12 cellular contexts compared by ENCODE assay signal in the genomic region with DNA sequence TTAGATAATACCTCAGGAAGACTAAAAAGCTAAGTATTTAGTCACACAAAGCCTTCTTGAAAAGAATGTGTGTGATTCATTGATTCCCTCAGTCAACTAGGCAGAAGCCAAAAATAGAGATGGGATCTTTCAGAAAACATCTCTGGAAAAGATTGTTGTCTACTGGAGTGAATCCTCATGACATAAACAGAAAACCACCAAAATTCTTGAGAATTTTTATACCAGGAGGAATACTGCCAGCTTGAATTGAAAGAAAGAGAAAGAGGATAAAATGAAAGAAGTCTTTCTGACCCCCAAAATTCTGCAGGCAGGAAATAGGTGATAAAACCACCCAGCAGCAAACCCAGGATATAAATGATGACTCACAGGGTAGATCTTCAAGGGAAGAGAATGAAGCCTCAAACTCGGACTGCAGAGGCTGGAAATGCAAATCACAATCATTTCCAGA.
DNase-seq lines count a peak whose midpoint lies in the region; ATAC-seq and TF ChIP-seq lines count a peak whose summit lies in the region.
"Had no signal": no experiment of that assay in that cellular context is flagged by ENCODE, and none has a peak within 500 bp of the region (broad histone marks: within the 10 kb centered on the region; RNA-seq: fewer than 3 reads in every experiment).

No MANE protein-coding gene starts in this region.

- no peaks in the 10 kb centered on the region for H4K20me1 ChIP-seq in IMR-90 (ENCODE audit: insufficient read depth, low read length)

- H3K4me3 ChIP-seq in IMR-90 (ENCODE audit: insufficient read depth, low read depth, low read length) (peak overlapping the region; percentile 33; the same call in 1 of the 2 replicates), astrocyte of the spinal cord (ENCODE audit: low read depth, low read length) (no peak overlapping the region)
- H3K4me3 ChIP-seq: adrenal gland had no signal

- H3K14ac ChIP-seq in IMR-90 (replicated peaks; ENCODE audit: low read depth, low read length): no peak overlapping the region

- CTCF ChIA-PET in IMR-90 (lab: Yijun Ruan, JAX): no interaction called here

- peak overlapping the region; percentile 13 for H2BK5ac ChIP-seq in IMR-90 (ENCODE audit: low read depth, low read length, poor library complexity, severe bottlenecking)

- H3K9ac ChIP-seq in IMR-90 (ENCODE audit: low read depth, low read length): no peak overlapping the region

- peak; percentile 78 for ATAC-seq in IMR-90 (ENCODE audit: low read depth)

- BruUV-seq in IMR-90 (replicated peaks; lab: Mats Ljungman, UMichigan): no TSS peak

- H3K27me3 ChIP-seq in IMR-90 (ENCODE audit: control insufficient read depth, insufficient read depth, low read length): no peaks in the 10 kb centered on the region
- H3K27me3 ChIP-seq: adrenal gland had no signal

- peak; percentile 42 for DNase-seq in AG09319 (ENCODE audit: extremely low read depth, low read depth)
- DNase-seq in IMR-90: peak; percentile 80
- peak; percentile 92 for DNase-seq in astrocyte of the spinal cord (ENCODE audit: low read depth, low spot score)
- DNase-seq in kidney tubule cell (ENCODE audit: low spot score): peak; percentile 87
- DNase-seq in caudate nucleus (lab: John Stamatoyannopoulos, UW): no peak
- no peak for DNase-seq in activated effector memory CD4-positive, alpha-beta T cell treated with anti-CD3 and anti-CD28 coated beads, Interleukin-2, amount 50 U/mL, for 16 hours
- no peak for DNase-seq in stimulated activated CD4-positive, alpha-beta T cell treated with anti-CD3 and anti-CD28 coated beads, Interleukin-2, amount 100 ng/mL, for 48 hours
- DNase-seq in D341Med (ENCODE audit: low spot score): no peak
- DNase-seq: adrenal gland; NCI-H1417 treated with DMSO at 0.1 percent for 48 hours; stimulated activated CD4-positive, alpha-beta T cell treated with anti-CD3 and anti-CD28 coated beads, Interleukin-12 subunit alpha, Interleukin-12 subunit beta, amount 100 ng/mL, for 4 hours; stimulated activated naive CD4-positive, alpha-beta T cell treated with Interleukin-2 at 50 U/mL for 16 hours had no signal

- H4K8ac ChIP-seq in IMR-90 (ENCODE audit: low read depth in 2 of 2, low read length in 2 of 2): no peak overlapping the region

- H3K23ac ChIP-seq in IMR-90 (ENCODE audit: low read depth, low read length): no peak overlapping the region

- intact Hi-C loops in IMR-90 (cut with micrococcal nuclease): no loop called here

- TF ChIP-seq CTCF in AG09319 (IDR thresholded peaks at IDR 0.05; ENCODE audit: low read depth, low read length) (no peak), IMR-90 (conservative IDR thresholded peaks at IDR 0.05; ENCODE audit: low read depth, low read length) (no peak), astrocyte of the spinal cord (IDR thresholded peaks at IDR 0.05; ENCODE audit: low read depth, low read length) (no peak)

- H3K27ac ChIP-seq in IMR-90 (ENCODE audit: insufficient read depth, low read length) (no peak overlapping the region), caudate nucleus (ENCODE audit: low read depth, low read length) (no peak overlapping the region)
- H3K27ac ChIP-seq: adrenal gland had no signal

- no peak overlapping the region for H4K91ac ChIP-seq in IMR-90 (ENCODE audit: insufficient read depth, low read depth, low read length)

- POLR2A ChIA-PET in IMR-90 (lab: Charles Lee; ENCODE audit: unreplicated experiment): interaction anchor here (0.6 kb wide), 1 partner anchor 53 kb away, joined by 3 read pairs; no protein-coding TSS in a partner anchor

- no peak overlapping the region for H2AK9ac ChIP-seq in IMR-90 (replicated peaks; ENCODE audit: low read depth, low read length, poor library complexity)

- H4K5ac ChIP-seq in IMR-90 (ENCODE audit: low read depth, low read length): no peak overlapping the region

- H3K36me3 ChIP-seq in IMR-90 (ENCODE audit: control insufficient read depth, insufficient read depth, low read length): no peaks in the 10 kb centered on the region
- H3K36me3 ChIP-seq: adrenal gland had no signal

- no peak overlapping the region for H2AK5ac ChIP-seq in IMR-90 (ENCODE audit: low read depth, low read length)

- 0% methylated on average over 1 of the region's 1 CpG; no CpG with 5 or more reads in 1 of the 2 experiments for WGBS in IMR-90 (ENCODE audit: extremely low coverage in 2 of 2, insufficient read length in 1 of 2), 2 experiments

- H3K79me1 ChIP-seq in IMR-90 (ENCODE audit: low read depth in 1 of 2, low read length in 2 of 2): no peaks in the 10 kb centered on the region

- H3K4me2 ChIP-seq in IMR-90 (ENCODE audit: low read depth, low read length): peak overlapping the region; percentile 63; the same call in 1 of the 2 replicates

- H3K9me3 ChIP-seq in IMR-90 (ENCODE audit: control insufficient read depth, insufficient read depth, low read length): no peaks in the 10 kb centered on the region
- H3K9me3 ChIP-seq: adrenal gland had no signal

- H3K18ac ChIP-seq in IMR-90 (ENCODE audit: low read depth, low read length): no peak overlapping the region

- in situ Hi-C loops in IMR-90 (cut with MboI; ENCODE audit: low sequenced_read_pairs) (no loop called here), astrocyte of the spinal cord (cut with HindIII; ENCODE audit: low sequenced_read_pairs) (no loop called here)

- no peak overlapping the region for H2BK20ac ChIP-seq in IMR-90 (ENCODE audit: low read depth, low read length)

- H2AFZ ChIP-seq in IMR-90 (replicated peaks; ENCODE audit: low read length, poor library complexity): no peak overlapping the region

- peak overlapping the region; percentile 30; the same call in 1 of the 2 replicates for H2BK120ac ChIP-seq in IMR-90 (ENCODE audit: low read depth, low read length)

- H3K9me1 ChIP-seq in IMR-90 (ENCODE audit: insufficient read depth, low read length): no peaks in the 10 kb centered on the region; the same call in 1 of the 2 replicates

- no peak overlapping the region for H2BK15ac ChIP-seq in IMR-90 (ENCODE audit: low read depth, low read length)

- TF ChIP-seq POLR2A in IMR-90 (IDR thresholded peaks at IDR 0.05; ENCODE audit: low read depth, low read length): no peak

- H3K56ac ChIP-seq in IMR-90 (ENCODE audit: extremely low read depth, insufficient read depth, low read length): peak overlapping the region; percentile 24; the same call in 1 of the 2 replicates

- H3K4ac ChIP-seq in IMR-90 (ENCODE audit: low read depth, low read length): no peak overlapping the region

- dilution Hi-C loops in IMR-90 (cut with HindIII; ENCODE audit: low sequenced_read_pairs, unreplicated experiment): no loop called here

- no peaks in the 10 kb centered on the region for H3K4me1 ChIP-seq in IMR-90 (ENCODE audit: control insufficient read depth, insufficient read depth, low read length)
- H3K4me1 ChIP-seq: adrenal gland had no signal

- TF ChIP-seq RAD21 in IMR-90 (IDR thresholded peaks at IDR 0.05; ENCODE audit: low read length): no peak

TF ChIP-seq in IMR-90, 13 proteins besides CTCF, POLR2A, EP300 and RAD21:
- peak; percentile 22; the same call in 1 of the 2 replicates for TF ChIP-seq FOS (IDR thresholded peaks at IDR 0.05; ENCODE audit: low read depth, low read length)
- TF ChIP-seq, protein P1, sequence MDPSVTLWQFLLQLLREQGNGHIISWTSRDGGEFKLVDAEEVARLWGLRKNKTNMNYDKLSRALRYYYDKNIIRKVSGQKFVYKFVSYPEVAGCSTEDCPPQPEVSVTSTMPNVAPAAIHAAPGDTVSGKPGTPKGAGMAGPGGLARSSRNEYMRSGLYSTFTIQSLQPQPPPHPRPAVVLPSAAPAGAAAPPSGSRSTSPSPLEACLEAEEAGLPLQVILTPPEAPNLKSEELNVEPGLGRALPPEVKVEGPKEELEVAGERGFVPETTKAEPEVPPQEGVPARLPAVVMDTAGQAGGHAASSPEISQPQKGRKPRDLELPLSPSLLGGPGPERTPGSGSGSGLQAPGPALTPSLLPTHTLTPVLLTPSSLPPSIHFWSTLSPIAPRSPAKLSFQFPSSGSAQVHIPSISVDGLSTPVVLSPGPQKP (IDR thresholded peaks at IDR 0.05; ENCODE audit: borderline replicate concordance, low read depth, low read length): no peak

Comparison
In these comparisons a context has a peak if more than half of its experiments do, and no peak if none do; other contexts are left out.
1. DNase-seq: peak in AG09319 (single experiment), IMR-90 (single experiment), astrocyte of the spinal cord (single experiment) and kidney tubule cell (single experiment); none in caudate nucleus (0 of 61), activated effector memory CD4-positive, alpha-beta T cell treated with anti-CD3 and anti-CD28 coated beads, Interleukin-2, amount 50 U/mL, for 16 hours (single experiment), stimulated activated CD4-positive, alpha-beta T cell treated with anti-CD3 and anti-CD28 coated beads, Interleukin-2, amount 100 ng/mL, for 48 hours (0 of 2) and D341Med (single experiment).